ENCODE assay signal across 9 cellular contexts in the genomic region with DNA sequence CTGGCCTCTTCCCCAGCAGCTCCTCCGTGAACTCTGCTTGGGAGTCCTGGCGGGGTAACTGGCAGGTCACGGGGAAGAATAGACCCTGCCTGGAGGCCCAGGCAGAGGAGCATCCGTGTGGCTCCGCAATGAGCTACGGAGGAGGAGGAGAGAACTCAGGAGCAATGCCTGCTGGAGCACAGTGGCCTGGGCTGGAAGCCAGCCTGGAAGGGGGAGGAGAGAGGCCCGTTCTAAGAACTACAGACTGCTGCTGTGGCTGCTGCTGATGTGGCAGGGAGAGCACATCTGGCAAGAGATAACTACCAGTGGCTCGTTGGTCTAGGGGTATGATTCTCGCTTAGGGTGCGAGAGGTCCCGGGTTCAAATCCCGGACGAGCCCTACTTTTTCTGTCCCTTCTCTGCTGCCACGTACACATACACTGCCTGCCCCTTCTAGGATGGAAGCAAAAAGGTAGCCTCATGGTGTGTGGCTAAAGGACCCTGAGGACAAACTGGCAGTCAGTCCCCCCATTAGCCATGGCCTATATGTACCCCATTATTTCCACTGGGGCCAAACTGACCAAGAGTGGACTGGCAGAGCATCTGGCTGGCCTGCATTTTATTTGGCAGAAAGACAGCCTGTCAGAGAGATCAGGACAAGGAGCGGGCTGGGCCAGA.
DNase-seq lines count a peak whose midpoint lies in the region; ATAC-seq and TF ChIP-seq lines count a peak whose summit lies in the region.
"Had no signal": no experiment of that assay in that cellular context is flagged by ENCODE, and none has a peak within 500 bp of the region (broad histone marks: within the 10 kb centered on the region; RNA-seq: fewer than 3 reads in every experiment).

No MANE protein-coding gene starts in this region.

- H3K36me3 ChIP-seq in muscle layer of colon (ENCODE audit: insufficient read depth, low read length) = no peaks in the 10 kb centered on the region
- H3K36me3 ChIP-seq: upper lobe of left lung had no signal

- H3K4me1 ChIP-seq in muscle layer of colon (ENCODE audit: insufficient read depth, low read length) = peaks cover 25% of the 10 kb centered on the region
- H3K4me1 ChIP-seq: upper lobe of left lung had no signal

- peak; percentile 91 for DNase-seq in DMS 273 treated with DMSO at 0.1 percent for 48 hours (lab: John Stamatoyannopoulos, UW)
- DNase-seq in NB4 (ENCODE audit: low read depth) = peak; percentile 76
- peak; percentile 57 for DNase-seq in epithelial cell of esophagus (ENCODE audit: low read depth)
- DNase-seq in activated CD4-positive, CD25-positive, alpha-beta regulatory T cell treated with anti-CD3 and anti-CD28 coated beads, Interleukin-2, amount 50 U/mL, for 72 hours = no peak
- DNase-seq in NOMO-1 (lab: John Stamatoyannopoulos, UW; ENCODE audit: unreplicated experiment in 2 of 2) = no peak
- DNase-seq: upper lobe of left lung had no signal

- no peak for TF ChIP-seq POLR2A in NB4 (IDR thresholded peaks at IDR 0.05; ENCODE audit: extremely low read depth, insufficient read length)

- ATAC-seq in GM18873 (IDR thresholded peaks at IDR 0.05; ENCODE audit: low FRiP score, unreplicated experiment) (no peak), GM19324 (IDR thresholded peaks at IDR 0.05; ENCODE audit: low FRiP score, unreplicated experiment) (no peak)

- H3K4me3 ChIP-seq in NB4 (ENCODE audit: low read depth, low read length) = no peak overlapping the region
- no peak overlapping the region for H3K4me3 ChIP-seq in epithelial cell of esophagus (ENCODE audit: low read length)
- H3K4me3 ChIP-seq in muscle layer of colon (ENCODE audit: low read depth in 1 of 2, low read length in 2 of 2) = no peak overlapping the region
- H3K4me3 ChIP-seq: upper lobe of left lung had no signal

- H3K27me3 ChIP-seq in muscle layer of colon (ENCODE audit: control insufficient read depth in 1 of 2, insufficient read depth in 2 of 2, low read length in 2 of 2) = no peaks in the 10 kb centered on the region
- H3K27me3 ChIP-seq: upper lobe of left lung had no signal

- peak overlapping the region; percentile 9 for H3K9ac ChIP-seq in muscle layer of colon (ENCODE audit: low read length)

- peak overlapping the region; percentile 61 for H3K27ac ChIP-seq in muscle layer of colon (ENCODE audit: low read depth, low read length)
- H3K27ac ChIP-seq: upper lobe of left lung had no signal

- TF ChIP-seq CTCF in NB4 (IDR thresholded peaks at IDR 0.05; ENCODE audit: low read depth, low read length) (no peak), epithelial cell of esophagus (IDR thresholded peaks at IDR 0.05; ENCODE audit: insufficient read depth, low read depth, low read length, missing control alignments) (no peak)

- H3K9me3 ChIP-seq in muscle layer of colon (ENCODE audit: low read length) = no peaks in the 10 kb centered on the region

Comparison
In these comparisons a context has a peak if more than half of its experiments do, and no peak if none do; other contexts are left out.
1. DNase-seq: peak in DMS 273 treated with DMSO at 0.1 percent for 48 hours (single experiment), NB4 (single experiment) and epithelial cell of esophagus (single experiment); none in activated CD4-positive, CD25-positive, alpha-beta regulatory T cell treated with anti-CD3 and anti-CD28 coated beads, Interleukin-2, amount 50 U/mL, for 72 hours (single experiment) and NOMO-1 (0 of 2).